In the genomic region with DNA sequence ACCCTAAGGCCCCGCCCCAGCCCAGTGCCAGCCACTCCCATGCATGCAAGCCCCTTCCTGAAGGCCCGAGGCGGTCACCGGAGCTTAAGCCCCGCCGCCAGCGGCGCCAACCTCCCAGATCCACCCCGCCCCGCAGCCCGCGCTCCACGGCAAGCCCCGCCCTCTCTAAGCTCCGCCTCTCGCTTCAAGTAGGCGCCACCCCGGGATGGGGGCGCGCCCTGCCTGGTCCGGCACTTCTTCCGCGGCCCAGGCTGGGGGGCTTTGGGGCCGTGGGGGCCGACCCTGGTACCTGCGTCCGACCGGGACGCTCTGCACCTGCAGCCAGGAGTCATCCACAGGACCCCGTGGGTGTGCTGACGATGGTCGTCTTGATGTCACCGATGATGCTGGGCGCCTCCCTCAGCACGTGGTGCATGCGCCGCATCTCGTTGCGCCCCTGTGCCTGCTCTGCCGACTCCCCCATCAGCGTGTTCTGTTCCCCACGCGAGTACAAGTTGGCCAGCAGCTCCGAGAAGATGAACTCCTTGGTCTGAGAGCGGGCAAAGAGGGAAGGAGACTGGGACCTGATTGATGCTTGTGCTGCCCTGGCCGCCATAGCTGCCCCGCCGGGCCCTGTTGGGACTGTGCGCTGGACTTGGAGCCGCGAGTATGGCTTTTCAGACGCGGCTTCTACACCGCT, we compare ENCODE assay signal across 8 cellular contexts. TPM values are rescaled to one million over a fixed set of nuclear protein-coding genes. Genes with fewer than 3 reads are reported as not detected.
DNase-seq lines count a peak whose midpoint lies in the region; ATAC-seq, FAIRE-seq and TF ChIP-seq lines count a peak whose summit lies in the region.

No MANE protein-coding gene starts in this region.

- WGBS in smooth muscle cell (ENCODE audit: low lambda C conversion rate) = 20% methylated on average over 48 of the region's 54 CpGs

- H3K4me3 ChIP-seq in A673 (ENCODE audit: low read depth, low read length, poor library complexity, severe bottlenecking) = peak overlapping the region; percentile 86
- H3K4me3 ChIP-seq in WI38 (ENCODE audit: low read depth, low read length) = peak overlapping the region; percentile 78
- H3K4me3 ChIP-seq in bronchial epithelial cell (ENCODE audit: low read depth, low read length) = peak overlapping the region; percentile 73
- peak overlapping the region; percentile 75 for H3K4me3 ChIP-seq in smooth muscle cell

- H3K4me3 Mint-ChIP-seq in immature natural killer cell = peak overlapping the region; percentile 68 to 76 (median 75)

- H3K27ac ChIP-seq in A673 (ENCODE audit: low read depth, low read length, poor library complexity, severe bottlenecking) (no peak overlapping the region), smooth muscle cell (ENCODE audit: low read depth) (no peak overlapping the region)

- POLR2A ChIA-PET in A673 (lab: Charles Lee; ENCODE audit: low non-redundant PET) = no interaction called here

- H3K9me3 ChIP-seq in A673 (ENCODE audit: low read depth, low read length, poor library complexity, severe bottlenecking) (no peaks in the 10 kb centered on the region), smooth muscle cell (replicated peaks; ENCODE audit: low read depth) (no peaks in the 10 kb centered on the region)

- peaks cover 0 to 9% (median 5%) of the 10 kb centered on the region in 3 donors for H3K36me3 Mint-ChIP-seq in immature natural killer cell

- H2AFZ ChIP-seq in smooth muscle cell (ENCODE audit: low read depth) = peak overlapping the region; percentile 65

- H3F3A ChIP-seq in smooth muscle cell (ENCODE audit: low read depth) = no peaks in the 10 kb centered on the region

- CTCF ChIA-PET in A673 (lab: Charles Lee) = interaction anchor here (1.0 kb wide), 1 partner anchor 63 kb away, joined by 3 read pairs; no protein-coding TSS in a partner anchor

- no peak for FAIRE-seq in bronchial epithelial cell (lab: Jason Lieb, UNC)

- H3K9me3 Mint-ChIP-seq in immature natural killer cell = no peaks in the 10 kb centered on the region

- H3K79me2 ChIP-seq in smooth muscle cell (ENCODE audit: low read depth) = no peaks in the 10 kb centered on the region

- peaks cover 24 to 46% (median 26%) of the 10 kb centered on the region in 3 donors for H3K27me3 Mint-ChIP-seq in immature natural killer cell (ENCODE audit: low read depth in 3 of 3)

- H4K20me1 ChIP-seq in smooth muscle cell (ENCODE audit: low read depth) = no peaks in the 10 kb centered on the region

- TF ChIP-seq CTCF in A673 (conservative IDR thresholded peaks at IDR 0.05; ENCODE audit: low read depth, low read length) (no peak), WI38 (IDR thresholded peaks at IDR 0.05; ENCODE audit: low read depth, low read length) (no peak), bronchial epithelial cell (IDR thresholded peaks at IDR 0.05; ENCODE audit: insufficient read depth, low read length, severe bottlenecking) (no peak), smooth muscle cell (IDR thresholded peaks at IDR 0.05; ENCODE audit: borderline replicate concordance, insufficient read depth, poor library complexity, severe bottlenecking) (no peak)

- no TSS peak for BruUV-seq in A673 (replicated peaks; lab: Mats Ljungman, UMichigan)

- ATAC-seq in GM18873 (IDR thresholded peaks at IDR 0.05; ENCODE audit: low FRiP score, unreplicated experiment) = peak; percentile 90
- ATAC-seq in HG03108 (IDR thresholded peaks at IDR 0.05; ENCODE audit: unreplicated experiment) = peak; percentile 97

- peak overlapping the region; percentile 95 for H3K4me2 ChIP-seq in smooth muscle cell

- DNase-seq in A673 (ENCODE audit: low spot score) (peak; percentile 96), NCI-H2196 (lab: John Stamatoyannopoulos, UW; ENCODE audit: unreplicated experiment) (peak; percentile 77), bronchial epithelial cell (ENCODE audit: low read depth) (peak; percentile 77), immature natural killer cell (peak; percentile 70 to 73 (median 71)), smooth muscle cell (lab: John Stamatoyannopoulos, UW; ENCODE audit: unreplicated experiment) (peak; percentile 81)

- intact Hi-C loops in A673 (cut with micrococcal nuclease; ENCODE audit: unreplicated experiment) = loop anchor here (10.0 kb wide), 1 partner anchor 186 kb away; no protein-coding TSS in a partner anchor

- peaks cover 5% of the 10 kb centered on the region for H3K4me1 ChIP-seq in A673 (ENCODE audit: insufficient read depth, low read length, poor library complexity, severe bottlenecking)
- H3K4me1 ChIP-seq in smooth muscle cell (ENCODE audit: low read depth) = no peaks in the 10 kb centered on the region

- peaks cover 14 to 18% of the 10 kb centered on the region in 2 donors for H3K4me1 Mint-ChIP-seq in immature natural killer cell

- no peak overlapping the region for H3K9ac ChIP-seq in smooth muscle cell (ENCODE audit: low read depth)

- H3K27me3 ChIP-seq in A673 (replicated peaks; ENCODE audit: insufficient read depth, low read depth, low read length, poor library complexity) (no peaks in the 10 kb centered on the region), bronchial epithelial cell (ENCODE audit: control insufficient read depth, insufficient read depth, low read length) (no peaks in the 10 kb centered on the region), smooth muscle cell (ENCODE audit: low read depth) (no peaks in the 10 kb centered on the region)

- H3K36me3 ChIP-seq in A673 (ENCODE audit: insufficient read depth, low read length, poor library complexity, severe bottlenecking) (no peaks in the 10 kb centered on the region), bronchial epithelial cell (ENCODE audit: control insufficient read depth, insufficient read depth, low read length) (no peaks in the 10 kb centered on the region), smooth muscle cell (ENCODE audit: low read depth) (no peaks in the 10 kb centered on the region)

- H3K27ac Mint-ChIP-seq in immature natural killer cell = peak overlapping the region in 2 of 6 donors; percentile 27 to 60

RNA-seq across cellular contexts. Expression of a gene that starts 26.1 kb away (rescaled TPM):
- 0.11 and 0.22 TPM in 2 replicates for total RNA-seq in A673 (2021)
- total RNA-seq in bronchial epithelial cell = 0.79 and 6.3 TPM in 2 replicates
- polyA plus RNA-seq in immature natural killer cell = under 1 TPM in 2 of 3 donors, not detected in 1; 0.12 to 0.18 TPM
- 31.1 and 35.3 TPM in 2 replicates for total RNA-seq in smooth muscle cell
- 46.6 and 54.9 TPM in 2 replicates for polyA plus RNA-seq in smooth muscle cell
